ENCODE assay signal across 1 cellular context in genomic region chr12:123601602-123602489, GRCh38.
TF ChIP-seq lines count a peak whose summit lies in the region.

A gene with protein sequence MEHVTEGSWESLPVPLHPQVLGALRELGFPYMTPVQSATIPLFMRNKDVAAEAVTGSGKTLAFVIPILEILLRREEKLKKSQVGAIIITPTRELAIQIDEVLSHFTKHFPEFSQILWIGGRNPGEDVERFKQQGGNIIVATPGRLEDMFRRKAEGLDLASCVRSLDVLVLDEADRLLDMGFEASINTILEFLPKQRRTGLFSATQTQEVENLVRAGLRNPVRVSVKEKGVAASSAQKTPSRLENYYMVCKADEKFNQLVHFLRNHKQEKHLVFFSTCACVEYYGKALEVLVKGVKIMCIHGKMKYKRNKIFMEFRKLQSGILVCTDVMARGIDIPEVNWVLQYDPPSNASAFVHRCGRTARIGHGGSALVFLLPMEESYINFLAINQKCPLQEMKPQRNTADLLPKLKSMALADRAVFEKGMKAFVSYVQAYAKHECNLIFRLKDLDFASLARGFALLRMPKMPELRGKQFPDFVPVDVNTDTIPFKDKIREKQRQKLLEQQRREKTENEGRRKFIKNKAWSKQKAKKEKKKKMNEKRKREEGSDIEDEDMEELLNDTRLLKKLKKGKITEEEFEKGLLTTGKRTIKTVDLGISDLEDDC (plus strand): TSS chr12:123602099. CDS start chr12:123602149, 50 bp downstream.

TF ChIP-seq in HepG2, 621 proteins besides CTCF, POLR2A, EP300 and RAD21 (continued from another document and continues in another):
- TF ChIP-seq PATZ1 (CRISPR knock-in tag; IDR thresholded peaks at IDR 0.05) (peak; percentile 76), ZNF570 (CRISPR knock-in tag; IDR thresholded peaks at IDR 0.05; ENCODE audit: borderline replicate concordance) (0 out of 2 replicates have a peak, but pooled peaks have one; percentile 26), IKZF4 (CRISPR knock-in tag; IDR thresholded peaks at IDR 0.05; ENCODE audit: borderline replicate concordance, low read depth, not compliant biosample characterization) (peak; percentile 92), CCAR2 (optimal IDR thresholded peaks at IDR 0.05; ENCODE audit: low read depth, low read length) (no peak), SALL1 (CRISPR knock-in tag; IDR thresholded peaks at IDR 0.05) (peak; percentile 92), ZNF136 (CRISPR knock-in tag; IDR thresholded peaks at IDR 0.05; ENCODE audit: low read depth) (peak; percentile 90; the same call in 1 of the 2 replicates), ZNF3 (CRISPR knock-in tag; IDR thresholded peaks at IDR 0.05) (no peak), MZF1 (CRISPR knock-in tag; IDR thresholded peaks at IDR 0.05; ENCODE audit: borderline replicate concordance) (no peak), SP2 (CRISPR knock-in tag; IDR thresholded peaks at IDR 0.05) (no peak), ZMYM4 (CRISPR knock-in tag; IDR thresholded peaks at IDR 0.05) (peak; percentile 90), ZNF552 (CRISPR knock-in tag; IDR thresholded peaks at IDR 0.05; ENCODE audit: borderline replicate concordance) (no peak; the same call in 1 of the 2 replicates), RELA (CRISPR knock-in tag; IDR thresholded peaks at IDR 0.05) (peak; percentile 75; the same call in 1 of the 2 replicates), FOXA3 (CRISPR knock-in tag; IDR thresholded peaks at IDR 0.05) (peak; percentile 70), ZNF609 (CRISPR knock-in tag; IDR thresholded peaks at IDR 0.05; ENCODE audit: borderline replicate concordance) (peak; percentile 79), ZNF589 (CRISPR knock-in tag; conservative IDR thresholded peaks at IDR 0.05) (peak; percentile 96), KLF6 (CRISPR knock-in tag; IDR thresholded peaks at IDR 0.05) (peak; percentile 84; the same call in 1 of the 2 replicates), ZNF296 (CRISPR knock-in tag; conservative IDR thresholded peaks at IDR 0.05) (no peak), ETV5 (CRISPR knock-in tag; IDR thresholded peaks at IDR 0.05; ENCODE audit: borderline replicate concordance) (peak; percentile 87), HBP1 (CRISPR knock-in tag; IDR thresholded peaks at IDR 0.05; ENCODE audit: low read depth) (peak; percentile 99), MTF1 (CRISPR knock-in tag; IDR thresholded peaks at IDR 0.05) (no peak), NFKB2 (CRISPR knock-in tag; IDR thresholded peaks at IDR 0.05; ENCODE audit: borderline replicate concordance) (peak; percentile 95; the same call in 1 of the 2 replicates), AGO1 (IDR thresholded peaks at IDR 0.05; ENCODE audit: low read depth, low read length, poor library complexity, severe bottlenecking) (peak; percentile 81), CBX5 (CRISPR knock-in tag; IDR thresholded peaks at IDR 0.05; ENCODE audit: borderline replicate concordance) (peak; percentile 95; the same call in 1 of the 2 replicates), CSRNP2 (CRISPR knock-in tag; conservative IDR thresholded peaks at IDR 0.05; ENCODE audit: low read depth) (0 out of 2 replicates have a peak, but pooled peaks have one; percentile 61), SCMH1 (CRISPR knock-in tag; IDR thresholded peaks at IDR 0.05; ENCODE audit: borderline replicate concordance) (no peak), RFXANK (CRISPR knock-in tag; IDR thresholded peaks at IDR 0.05) (no peak), ZIK1 (CRISPR knock-in tag; IDR thresholded peaks at IDR 0.05; ENCODE audit: borderline replicate concordance, low read depth) (peak; percentile 94), MXD3 (CRISPR knock-in tag; IDR thresholded peaks at IDR 0.05) (peak; percentile 97), KLF11 (CRISPR knock-in tag; IDR thresholded peaks at IDR 0.05) (0 out of 2 replicates have a peak, but pooled peaks have one; percentile 54), SRY (CRISPR knock-in tag; IDR thresholded peaks at IDR 0.05) (peak; percentile 96), ZNF441 (CRISPR knock-in tag; IDR thresholded peaks at IDR 0.05; ENCODE audit: borderline replicate concordance) (peak; percentile 89), SUZ12 (IDR thresholded peaks at IDR 0.05; ENCODE audit: low read depth, low read length) (no peak), NKX3-1 (CRISPR knock-in tag; IDR thresholded peaks at IDR 0.05) (peak; percentile 77; the same call in 1 of the 2 replicates), HOXA5 (CRISPR knock-in tag; IDR thresholded peaks at IDR 0.05) (peak; percentile 91), TBL1XR1 (IDR thresholded peaks at IDR 0.05; ENCODE audit: borderline replicate concordance, low read length, partially characterized antibody) (peak; percentile 68), GATAD2A (CRISPR knock-in tag; IDR thresholded peaks at IDR 0.05) (peak; percentile 73), SETDB1 (CRISPR knock-in tag; IDR thresholded peaks at IDR 0.05; ENCODE audit: borderline replicate concordance) (no peak)
- TF ChIP-seq, protein P1, sequence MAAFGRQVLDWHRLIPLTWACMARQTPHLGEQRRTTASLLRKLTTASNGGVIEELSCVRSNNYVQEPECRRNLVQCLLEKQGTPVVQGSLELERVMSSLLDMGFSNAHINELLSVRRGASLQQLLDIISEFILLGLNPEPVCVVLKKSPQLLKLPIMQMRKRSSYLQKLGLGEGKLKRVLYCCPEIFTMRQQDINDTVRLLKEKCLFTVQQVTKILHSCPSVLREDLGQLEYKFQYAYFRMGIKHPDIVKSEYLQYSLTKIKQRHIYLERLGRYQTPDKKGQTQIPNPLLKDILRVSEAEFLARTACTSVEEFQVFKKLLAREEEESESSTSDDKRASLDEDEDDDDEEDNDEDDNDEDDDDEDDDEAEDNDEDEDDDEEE (CRISPR knock-in tag; IDR thresholded peaks at IDR 0.05): peak; percentile 34; the same call in 1 of the 2 replicates
- TF ChIP-seq, protein P2, sequence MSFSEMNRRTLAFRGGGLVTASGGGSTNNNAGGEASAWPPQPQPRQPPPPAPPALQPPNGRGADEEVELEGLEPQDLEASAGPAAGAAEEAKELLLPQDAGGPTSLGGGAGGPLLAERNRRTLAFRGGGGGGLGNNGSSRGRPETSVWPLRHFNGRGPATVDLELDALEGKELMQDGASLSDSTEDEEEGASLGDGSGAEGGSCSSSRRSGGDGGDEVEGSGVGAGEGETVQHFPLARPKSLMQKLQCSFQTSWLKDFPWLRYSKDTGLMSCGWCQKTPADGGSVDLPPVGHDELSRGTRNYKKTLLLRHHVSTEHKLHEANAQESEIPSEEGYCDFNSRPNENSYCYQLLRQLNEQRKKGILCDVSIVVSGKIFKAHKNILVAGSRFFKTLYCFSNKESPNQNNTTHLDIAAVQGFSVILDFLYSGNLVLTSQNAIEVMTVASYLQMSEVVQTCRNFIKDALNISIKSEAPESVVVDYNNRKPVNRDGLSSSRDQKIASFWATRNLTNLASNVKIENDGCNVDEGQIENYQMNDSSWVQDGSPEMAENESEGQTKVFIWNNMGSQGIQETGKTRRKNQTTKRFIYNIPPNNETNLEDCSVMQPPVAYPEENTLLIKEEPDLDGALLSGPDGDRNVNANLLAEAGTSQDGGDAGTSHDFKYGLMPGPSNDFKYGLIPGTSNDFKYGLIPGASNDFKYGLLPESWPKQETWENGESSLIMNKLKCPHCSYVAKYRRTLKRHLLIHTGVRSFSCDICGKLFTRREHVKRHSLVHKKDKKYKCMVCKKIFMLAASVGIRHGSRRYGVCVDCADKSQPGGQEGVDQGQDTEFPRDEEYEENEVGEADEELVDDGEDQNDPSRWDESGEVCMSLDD (CRISPR knock-in tag; IDR thresholded peaks at IDR 0.05; ENCODE audit: borderline replicate concordance): peak; percentile 91; the same call in 1 of the 2 replicates
- TF ChIP-seq, protein P3, sequence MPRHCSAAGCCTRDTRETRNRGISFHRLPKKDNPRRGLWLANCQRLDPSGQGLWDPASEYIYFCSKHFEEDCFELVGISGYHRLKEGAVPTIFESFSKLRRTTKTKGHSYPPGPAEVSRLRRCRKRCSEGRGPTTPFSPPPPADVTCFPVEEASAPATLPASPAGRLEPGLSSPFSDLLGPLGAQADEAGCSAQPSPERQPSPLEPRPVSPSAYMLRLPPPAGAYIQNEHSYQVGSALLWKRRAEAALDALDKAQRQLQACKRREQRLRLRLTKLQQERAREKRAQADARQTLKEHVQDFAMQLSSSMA (CRISPR knock-in tag; IDR thresholded peaks at IDR 0.05): peak; percentile 86
- TF ChIP-seq, protein P4, sequence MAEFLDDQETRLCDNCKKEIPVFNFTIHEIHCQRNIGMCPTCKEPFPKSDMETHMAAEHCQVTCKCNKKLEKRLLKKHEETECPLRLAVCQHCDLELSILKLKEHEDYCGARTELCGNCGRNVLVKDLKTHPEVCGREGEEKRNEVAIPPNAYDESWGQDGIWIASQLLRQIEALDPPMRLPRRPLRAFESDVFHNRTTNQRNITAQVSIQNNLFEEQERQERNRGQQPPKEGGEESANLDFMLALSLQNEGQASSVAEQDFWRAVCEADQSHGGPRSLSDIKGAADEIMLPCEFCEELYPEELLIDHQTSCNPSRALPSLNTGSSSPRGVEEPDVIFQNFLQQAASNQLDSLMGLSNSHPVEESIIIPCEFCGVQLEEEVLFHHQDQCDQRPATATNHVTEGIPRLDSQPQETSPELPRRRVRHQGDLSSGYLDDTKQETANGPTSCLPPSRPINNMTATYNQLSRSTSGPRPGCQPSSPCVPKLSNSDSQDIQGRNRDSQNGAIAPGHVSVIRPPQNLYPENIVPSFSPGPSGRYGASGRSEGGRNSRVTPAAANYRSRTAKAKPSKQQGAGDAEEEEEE (CRISPR knock-in tag; IDR thresholded peaks at IDR 0.05; ENCODE audit: borderline replicate concordance): peak; percentile 98; the same call in 1 of the 2 replicates
